Comparison of ENCODE assay signal across 8 cellular contexts in genomic region chr7:129502708-129503685, GRCh38. TPM values are rescaled to one million over a fixed set of nuclear protein-coding genes. Genes with fewer than 3 reads are reported as not detected.
A peak's percentile ranks its signal among the peaks of the same experiment; 100 is the strongest.
DNase-seq lines count a peak whose midpoint lies in the region; TF ChIP-seq lines count a peak whose summit lies in the region.

No MANE protein-coding gene starts in this region.

- H3K4me3 ChIP-seq in HUES64 (ENCODE audit: low read length), result peak overlapping the region; percentile 56
- peak overlapping the region; percentile 54 for H3K4me3 ChIP-seq in fibroblast of villous mesenchyme (ENCODE audit: low read depth, low read length)

- peaks cover 3% of the 10 kb centered on the region for H3K4me1 Mint-ChIP-seq in progenitor cell of endocrine pancreas (ENCODE audit: low read depth)

- no peaks in the 10 kb centered on the region for H3K9me3 Mint-ChIP-seq in progenitor cell of endocrine pancreas (ENCODE audit: low read depth)

- TF ChIP-seq CTCF in fibroblast of villous mesenchyme (IDR thresholded peaks at IDR 0.05; ENCODE audit: insufficient read depth, low read depth, low read length) (no peak), progenitor cell of endocrine pancreas (IDR thresholded peaks at IDR 0.05; ENCODE audit: unreplicated experiment) (peak; percentile 36)

- H3K9ac ChIP-seq in HUES64 (ENCODE audit: low read depth, low read length), result no peak overlapping the region

- peak overlapping the region; percentile 74 for H3K4me3 Mint-ChIP-seq in progenitor cell of endocrine pancreas (ENCODE audit: low read depth)

- no peaks in the 10 kb centered on the region for H3K36me3 ChIP-seq in HUES64 (ENCODE audit: insufficient read depth, low read length)

- H3K36me3 Mint-ChIP-seq in progenitor cell of endocrine pancreas (ENCODE audit: insufficient read depth), result no peaks in the 10 kb centered on the region

- H3K27ac ChIP-seq in HUES64 (ENCODE audit: low read depth, low read length), result no peak overlapping the region

- WGBS in HUES64, result 15% methylated on average over 58 of the region's 58 CpGs

- peaks cover 33% of the 10 kb centered on the region for H3K27me3 Mint-ChIP-seq in progenitor cell of endocrine pancreas

- DNase-seq in NCI-H2171 treated with DMSO at 0.1 percent for 48 hours (lab: John Stamatoyannopoulos, UW) (peak; percentile 14), NCI-H2171 (lab: John Stamatoyannopoulos, UW) (no peak), fibroblast of villous mesenchyme (ENCODE audit: low read depth) (no peak), progenitor cell of endocrine pancreas (ENCODE audit: low spot score, unreplicated experiment) (peak; percentile 16), UCSD-AML1 (lab: John Stamatoyannopoulos, UW; ENCODE audit: unreplicated experiment) (no peak), HUDEP-2 (lab: John Stamatoyannopoulos, UW; ENCODE audit: unreplicated experiment in 76 of 76) (no peak)
- DNase-seq in activated CD8-positive, alpha-beta memory T cell treated with anti-CD3 and anti-CD28 coated beads, Interleukin-2, amount 50 U/mL, for 48 hours, result peak; percentile 66

- no peaks in the 10 kb centered on the region for H3K4me1 ChIP-seq in HUES64 (ENCODE audit: insufficient read depth, low read length)

- H3K27ac Mint-ChIP-seq in progenitor cell of endocrine pancreas, result peak overlapping the region; percentile 2

- peaks cover 36% of the 10 kb centered on the region for H3K27me3 ChIP-seq in HUES64 (ENCODE audit: insufficient read depth, low read length)

- no peaks in the 10 kb centered on the region for H3K9me3 ChIP-seq in HUES64 (ENCODE audit: insufficient read depth, low read depth, low read length)

RNA-seq across cellular contexts. Expression of gene SMKR1, which starts 0.7 kb away (rescaled TPM):
- polyA plus RNA-seq in HUES64 (2013, experiment 1 of 2), result 0.65 TPM
- polyA plus RNA-seq in HUES64 (2013, experiment 2 of 2), result 0.32 TPM
- total RNA-seq in fibroblast of villous mesenchyme (not detected in 2 replicates), progenitor cell of endocrine pancreas (1.7 and 2.3 TPM in 2 replicates)

Comparison
In these comparisons a context has a peak if more than half of its experiments do, and no peak if none do; other contexts are left out.
1. DNase-seq: peak in NCI-H2171 treated with DMSO at 0.1 percent for 48 hours (single experiment), activated CD8-positive, alpha-beta memory T cell treated with anti-CD3 and anti-CD28 coated beads, Interleukin-2, amount 50 U/mL, for 48 hours (single experiment) and progenitor cell of endocrine pancreas (single experiment); none in NCI-H2171 (single experiment), fibroblast of villous mesenchyme (single experiment), UCSD-AML1 (single experiment) and HUDEP-2 (0 of 76).